Comparison of ENCODE assay signal across 1 cellular context in genomic region chr2:169599568-169599967, GRCh38.
TF ChIP-seq lines count a peak whose summit lies in the region.

No MANE protein-coding gene starts in this region.

TF ChIP-seq in K562, 482 proteins besides CTCF, POLR2A, EP300 and RAD21:
- no peak for TF ChIP-seq FOSL1 (tag; conservative IDR thresholded peaks at IDR 0.05)
- TF ChIP-seq BCLAF1 (IDR thresholded peaks at IDR 0.05; ENCODE audit: borderline replicate concordance in 1 of 2, control insufficient read depth in 1 of 2, low read depth in 2 of 2, low read length in 1 of 2) = no peak
- no peak for TF ChIP-seq ZBTB40 (IDR thresholded peaks at IDR 0.05)
- TF ChIP-seq ZBTB40 (CRISPR knock-in tag; IDR thresholded peaks at IDR 0.05) = no peak
- TF ChIP-seq SMARCE1 (IDR thresholded peaks at IDR 0.05) = no peak
- no peak for TF ChIP-seq FOXK1 (CRISPR knock-in tag; IDR thresholded peaks at IDR 0.05; ENCODE audit: borderline replicate concordance)
